12 cellular contexts compared by ENCODE assay signal in the genomic region with DNA sequence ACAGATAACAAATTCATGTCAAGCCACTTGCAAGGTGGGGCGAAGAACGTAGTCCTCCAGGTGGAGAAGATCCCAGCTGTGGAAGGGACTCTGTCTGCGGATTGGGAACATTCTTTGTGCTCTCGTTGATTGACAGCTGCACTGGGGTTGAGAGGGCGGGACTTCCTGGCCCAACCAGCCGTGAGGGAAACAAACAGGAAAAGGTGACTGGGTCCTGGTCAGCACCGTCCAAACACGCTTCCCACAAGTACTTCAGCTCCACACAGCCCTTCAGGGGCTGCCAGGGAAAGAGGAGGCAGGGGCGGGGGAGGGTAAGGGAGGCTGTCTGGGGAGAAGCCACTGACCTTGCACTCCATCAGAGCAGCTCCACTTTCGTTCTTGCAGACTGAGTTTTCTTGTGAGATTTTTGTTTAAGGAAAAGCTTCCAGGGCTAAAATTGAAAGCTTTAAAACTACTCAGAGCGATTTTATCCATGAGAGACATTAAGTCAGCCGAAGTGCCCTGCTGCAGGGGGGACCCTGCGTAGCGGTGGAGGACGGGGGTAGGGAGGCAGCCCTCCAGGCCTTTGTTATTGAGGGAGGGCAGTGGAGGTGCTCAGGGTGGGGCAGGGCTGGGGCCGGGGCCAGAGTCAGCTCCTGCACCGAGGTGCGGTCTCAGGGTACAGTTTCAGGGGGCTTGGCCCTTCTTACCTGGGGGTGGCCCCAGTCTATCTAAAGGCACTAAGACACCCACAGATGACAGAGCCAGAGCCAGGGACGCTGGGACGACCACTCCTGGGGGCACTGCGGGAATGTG. TPM values are rescaled to one million over a fixed set of nuclear protein-coding genes. Genes with fewer than 3 reads are reported as not detected.
DNase-seq lines count a peak whose midpoint lies in the region; ATAC-seq, FAIRE-seq and TF ChIP-seq lines count a peak whose summit lies in the region.
"Had no signal": no experiment of that assay in that cellular context is flagged by ENCODE, and none has a peak within 500 bp of the region (broad histone marks: within the 10 kb centered on the region; RNA-seq: fewer than 3 reads in every experiment).

No MANE protein-coding gene starts in this region.

- no peaks in the 10 kb centered on the region for H3K36me3 ChIP-seq in PC-9 (ENCODE audit: low read depth)
- no peaks in the 10 kb centered on the region for H3K36me3 ChIP-seq in pancreas

- DNase-seq in GM03348 (ENCODE audit: low spot score), result peak; percentile 29
- peak in 1 of 2 experiments; percentile 35 for DNase-seq in PC-9
- peak; percentile 63 to 85 (median 74) for DNase-seq in pancreas
- no peak for DNase-seq in SKM-1 (lab: John Stamatoyannopoulos, UW; ENCODE audit: unreplicated experiment)
- no peak for DNase-seq in NCI-H2081 (lab: John Stamatoyannopoulos, UW)
- DNase-seq in activated CD4-positive, alpha-beta T cell treated with anti-CD3 and anti-CD28 coated beads for 36 hours, result no peak
- DNase-seq: kidney; stimulated activated CD4-positive, alpha-beta T cell treated with anti-CD3 and anti-CD28 coated beads, Interleukin-2, amount 100 ng/mL, for 48 hours; T-helper 9 cell had no signal

- BruUV-seq in PC-9 (replicated peaks; lab: Mats Ljungman, UMichigan), result no TSS peak

- peaks cover 4% of the 10 kb centered on the region for H3K27me3 Mint-ChIP-seq in activated CD4-positive, alpha-beta T cell treated with anti-CD3 and anti-CD28 coated beads for 36 hours

- H2AFZ ChIP-seq in PC-9, result peak overlapping the region; percentile 69

- TF ChIP-seq CTCF in PC-9 (conservative IDR thresholded peaks at IDR 0.05) (no peak), pancreas (IDR thresholded peaks at IDR 0.05) (no peak)

- no peak overlapping the region for H3K27ac Mint-ChIP-seq in activated CD4-positive, alpha-beta T cell treated with anti-CD3 and anti-CD28 coated beads for 36 hours

- no peaks in the 10 kb centered on the region for H3K79me2 ChIP-seq in PC-9 (ENCODE audit: low read depth)

- H3K27me3 ChIP-seq in PC-9 (ENCODE audit: insufficient read depth, low read depth) (peaks cover 52% of the 10 kb centered on the region), pancreas (no peaks in the 10 kb centered on the region)

- no peaks in the 10 kb centered on the region for H3K36me3 Mint-ChIP-seq in activated CD4-positive, alpha-beta T cell treated with anti-CD3 and anti-CD28 coated beads for 36 hours (ENCODE audit: low read depth)

- H3K4me3 ChIP-seq in PC-9, result peak overlapping the region; percentile 30; the same call in 1 of the 2 replicates
- H3K4me3 ChIP-seq in pancreas, result peak overlapping the region in 2 of 4 donors; percentile 24 to 29

- H3K4me1 Mint-ChIP-seq in activated CD4-positive, alpha-beta T cell treated with anti-CD3 and anti-CD28 coated beads for 36 hours, result no peaks in the 10 kb centered on the region

- POLR2A ChIA-PET in PC-9 (lab: Charles Lee; ENCODE audit: unreplicated experiment), result interaction anchor here (0.6 kb wide), 1 partner anchor 452 kb away, joined by 6 read pairs; no protein-coding TSS in a partner anchor
- POLR2A ChIA-PET in activated CD4-positive, alpha-beta T cell treated with anti-CD3 and anti-CD28 coated beads for 36 hours (lab: Charles Lee), result no interaction called here

- CTCF ChIA-PET in PC-9 (lab: Charles Lee), result no interaction called here
- CTCF ChIA-PET in activated CD4-positive, alpha-beta T cell treated with anti-CD3 and anti-CD28 coated beads for 36 hours (lab: Charles Lee), result interaction anchor here (1.3 to 1.5 kb wide), 3 partner anchors 12 to 20 kb away, joined by 3 read pairs; no protein-coding TSS in a partner anchor

- H3F3A ChIP-seq in PC-9 (ENCODE audit: insufficient read depth, low read depth), result no peaks in the 10 kb centered on the region

- H3K9me3 ChIP-seq in PC-9 (ENCODE audit: insufficient read depth, low read depth) (no peaks in the 10 kb centered on the region), pancreas (no peaks in the 10 kb centered on the region)

- no peak for FAIRE-seq in pancreas (lab: Jason Lieb, UNC)
- FAIRE-seq: kidney had no signal

- peak overlapping the region; percentile 55 for H3K4me2 ChIP-seq in PC-9

- peaks cover 6% of the 10 kb centered on the region for H3K9me3 Mint-ChIP-seq in activated CD4-positive, alpha-beta T cell treated with anti-CD3 and anti-CD28 coated beads for 36 hours (ENCODE audit: low read depth)

- 61 to 65% methylated on average over 20 to 21 of the region's 21 CpGs for WGBS in pancreas, 2 donors

- no peak overlapping the region for H3K4me3 Mint-ChIP-seq in activated CD4-positive, alpha-beta T cell treated with anti-CD3 and anti-CD28 coated beads for 36 hours

- no peak overlapping the region for H3K27ac ChIP-seq in PC-9
- H3K27ac ChIP-seq in pancreas, result peak overlapping the region in 3 of 4 donors; percentile 16 to 48 (median 33)

- intact Hi-C loops in PC-9 (cut with micrococcal nuclease; ENCODE audit: unreplicated experiment) (no loop called here), pancreas (cut with DNase I) (no loop called here)
- intact Hi-C loops in activated CD4-positive, alpha-beta T cell treated with anti-CD3 and anti-CD28 coated beads for 36 hours (cut with DNase I, micrococcal nuclease), result no loop called here

- H3K9me2 ChIP-seq in PC-9 (ENCODE audit: insufficient read depth), result no peaks in the 10 kb centered on the region

- ATAC-seq in esophagus mucosa (peak; percentile 44), pancreas (peak; percentile 88 to 97 (median 93)), HG02759 (IDR thresholded peaks at IDR 0.05; ENCODE audit: unreplicated experiment) (no peak)
- no peak for ATAC-seq in activated CD4-positive, alpha-beta T cell treated with anti-CD3 and anti-CD28 coated beads for 36 hours

- no peaks in the 10 kb centered on the region for H3K4me1 ChIP-seq in PC-9 (replicated peaks; ENCODE audit: insufficient read depth)
- peaks cover 0 to 3% (median 0%) of the 10 kb centered on the region in 3 donors for H3K4me1 ChIP-seq in pancreas

- no peaks in the 10 kb centered on the region for H4K20me1 ChIP-seq in PC-9 (ENCODE audit: insufficient read depth)

RNA-seq across cellular contexts. Expression of a gene that starts 21.6 kb away (rescaled TPM):
- not detected in 2 replicates for total RNA-seq in PC-9 (2021)
- total RNA-seq in esophagus mucosa, result 0.24 TPM
- 1 to 10 TPM in 2 of 6 donors, under 1 TPM in 4; 0.32 to 1.2 (median 0.49) TPM for total RNA-seq in pancreas
- under 1 TPM; 0.54 to 0.68 TPM for polyA plus RNA-seq in pancreas
- not detected for total RNA-seq in activated CD4-positive, alpha-beta T cell treated with anti-CD3 and anti-CD28 coated beads for 36 hours
- total RNA-seq: LHCN-M2 had no signal

Comparison
In these comparisons a context has a peak if more than half of its experiments do, and no peak if none do; other contexts are left out.
1. DNase-seq: peak in GM03348 (single experiment) and pancreas (6 of 6); none in SKM-1 (single experiment), NCI-H2081 (0 of 2) and activated CD4-positive, alpha-beta T cell treated with anti-CD3 and anti-CD28 coated beads for 36 hours (single experiment).
2. ATAC-seq: peak in esophagus mucosa (single experiment) and pancreas (4 of 4); none in activated CD4-positive, alpha-beta T cell treated with anti-CD3 and anti-CD28 coated beads for 36 hours (single experiment) and HG02759 (single experiment).